In genomic region chr1:77683836-77684148, GRCh38 we compare ENCODE assay signal across 1 cellular context.
A peak's percentile ranks its signal among the peaks of the same experiment; 100 is the strongest.
TF ChIP-seq lines count a peak whose summit lies in the region.

No MANE protein-coding gene starts in this region.

TF ChIP-seq in K562, 482 proteins besides CTCF, POLR2A, EP300 and RAD21 (continued from another document):
- TF ChIP-seq, protein P1, sequence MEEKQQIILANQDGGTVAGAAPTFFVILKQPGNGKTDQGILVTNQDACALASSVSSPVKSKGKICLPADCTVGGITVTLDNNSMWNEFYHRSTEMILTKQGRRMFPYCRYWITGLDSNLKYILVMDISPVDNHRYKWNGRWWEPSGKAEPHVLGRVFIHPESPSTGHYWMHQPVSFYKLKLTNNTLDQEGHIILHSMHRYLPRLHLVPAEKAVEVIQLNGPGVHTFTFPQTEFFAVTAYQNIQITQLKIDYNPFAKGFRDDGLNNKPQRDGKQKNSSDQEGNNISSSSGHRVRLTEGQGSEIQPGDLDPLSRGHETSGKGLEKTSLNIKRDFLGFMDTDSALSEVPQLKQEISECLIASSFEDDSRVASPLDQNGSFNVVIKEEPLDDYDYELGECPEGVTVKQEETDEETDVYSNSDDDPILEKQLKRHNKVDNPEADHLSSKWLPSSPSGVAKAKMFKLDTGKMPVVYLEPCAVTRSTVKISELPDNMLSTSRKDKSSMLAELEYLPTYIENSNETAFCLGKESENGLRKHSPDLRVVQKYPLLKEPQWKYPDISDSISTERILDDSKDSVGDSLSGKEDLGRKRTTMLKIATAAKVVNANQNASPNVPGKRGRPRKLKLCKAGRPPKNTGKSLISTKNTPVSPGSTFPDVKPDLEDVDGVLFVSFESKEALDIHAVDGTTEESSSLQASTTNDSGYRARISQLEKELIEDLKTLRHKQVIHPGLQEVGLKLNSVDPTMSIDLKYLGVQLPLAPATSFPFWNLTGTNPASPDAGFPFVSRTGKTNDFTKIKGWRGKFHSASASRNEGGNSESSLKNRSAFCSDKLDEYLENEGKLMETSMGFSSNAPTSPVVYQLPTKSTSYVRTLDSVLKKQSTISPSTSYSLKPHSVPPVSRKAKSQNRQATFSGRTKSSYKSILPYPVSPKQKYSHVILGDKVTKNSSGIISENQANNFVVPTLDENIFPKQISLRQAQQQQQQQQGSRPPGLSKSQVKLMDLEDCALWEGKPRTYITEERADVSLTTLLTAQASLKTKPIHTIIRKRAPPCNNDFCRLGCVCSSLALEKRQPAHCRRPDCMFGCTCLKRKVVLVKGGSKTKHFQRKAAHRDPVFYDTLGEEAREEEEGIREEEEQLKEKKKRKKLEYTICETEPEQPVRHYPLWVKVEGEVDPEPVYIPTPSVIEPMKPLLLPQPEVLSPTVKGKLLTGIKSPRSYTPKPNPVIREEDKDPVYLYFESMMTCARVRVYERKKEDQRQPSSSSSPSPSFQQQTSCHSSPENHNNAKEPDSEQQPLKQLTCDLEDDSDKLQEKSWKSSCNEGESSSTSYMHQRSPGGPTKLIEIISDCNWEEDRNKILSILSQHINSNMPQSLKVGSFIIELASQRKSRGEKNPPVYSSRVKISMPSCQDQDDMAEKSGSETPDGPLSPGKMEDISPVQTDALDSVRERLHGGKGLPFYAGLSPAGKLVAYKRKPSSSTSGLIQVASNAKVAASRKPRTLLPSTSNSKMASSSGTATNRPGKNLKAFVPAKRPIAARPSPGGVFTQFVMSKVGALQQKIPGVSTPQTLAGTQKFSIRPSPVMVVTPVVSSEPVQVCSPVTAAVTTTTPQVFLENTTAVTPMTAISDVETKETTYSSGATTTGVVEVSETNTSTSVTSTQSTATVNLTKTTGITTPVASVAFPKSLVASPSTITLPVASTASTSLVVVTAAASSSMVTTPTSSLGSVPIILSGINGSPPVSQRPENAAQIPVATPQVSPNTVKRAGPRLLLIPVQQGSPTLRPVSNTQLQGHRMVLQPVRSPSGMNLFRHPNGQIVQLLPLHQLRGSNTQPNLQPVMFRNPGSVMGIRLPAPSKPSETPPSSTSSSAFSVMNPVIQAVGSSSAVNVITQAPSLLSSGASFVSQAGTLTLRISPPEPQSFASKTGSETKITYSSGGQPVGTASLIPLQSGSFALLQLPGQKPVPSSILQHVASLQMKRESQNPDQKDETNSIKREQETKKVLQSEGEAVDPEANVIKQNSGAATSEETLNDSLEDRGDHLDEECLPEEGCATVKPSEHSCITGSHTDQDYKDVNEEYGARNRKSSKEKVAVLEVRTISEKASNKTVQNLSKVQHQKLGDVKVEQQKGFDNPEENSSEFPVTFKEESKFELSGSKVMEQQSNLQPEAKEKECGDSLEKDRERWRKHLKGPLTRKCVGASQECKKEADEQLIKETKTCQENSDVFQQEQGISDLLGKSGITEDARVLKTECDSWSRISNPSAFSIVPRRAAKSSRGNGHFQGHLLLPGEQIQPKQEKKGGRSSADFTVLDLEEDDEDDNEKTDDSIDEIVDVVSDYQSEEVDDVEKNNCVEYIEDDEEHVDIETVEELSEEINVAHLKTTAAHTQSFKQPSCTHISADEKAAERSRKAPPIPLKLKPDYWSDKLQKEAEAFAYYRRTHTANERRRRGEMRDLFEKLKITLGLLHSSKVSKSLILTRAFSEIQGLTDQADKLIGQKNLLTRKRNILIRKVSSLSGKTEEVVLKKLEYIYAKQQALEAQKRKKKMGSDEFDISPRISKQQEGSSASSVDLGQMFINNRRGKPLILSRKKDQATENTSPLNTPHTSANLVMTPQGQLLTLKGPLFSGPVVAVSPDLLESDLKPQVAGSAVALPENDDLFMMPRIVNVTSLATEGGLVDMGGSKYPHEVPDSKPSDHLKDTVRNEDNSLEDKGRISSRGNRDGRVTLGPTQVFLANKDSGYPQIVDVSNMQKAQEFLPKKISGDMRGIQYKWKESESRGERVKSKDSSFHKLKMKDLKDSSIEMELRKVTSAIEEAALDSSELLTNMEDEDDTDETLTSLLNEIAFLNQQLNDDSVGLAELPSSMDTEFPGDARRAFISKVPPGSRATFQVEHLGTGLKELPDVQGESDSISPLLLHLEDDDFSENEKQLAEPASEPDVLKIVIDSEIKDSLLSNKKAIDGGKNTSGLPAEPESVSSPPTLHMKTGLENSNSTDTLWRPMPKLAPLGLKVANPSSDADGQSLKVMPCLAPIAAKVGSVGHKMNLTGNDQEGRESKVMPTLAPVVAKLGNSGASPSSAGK (IDR thresholded peaks at IDR 0.05): peak; percentile 4
- TF ChIP-seq FOXM1 (IDR thresholded peaks at IDR 0.05; ENCODE audit: low read depth): no peak
- no peak for TF ChIP-seq FOXM1 (CRISPR knock-in tag; IDR thresholded peaks at IDR 0.05; ENCODE audit: low read depth)
